In genomic region chr1:18581420-18581880, GRCh38 we compare ENCODE assay signal across 8 cellular contexts.
A peak's percentile ranks its signal among the peaks of the same experiment; 100 is the strongest.
DNase-seq lines count a peak whose midpoint lies in the region; ATAC-seq, FAIRE-seq and TF ChIP-seq lines count a peak whose summit lies in the region.

No MANE protein-coding gene starts in this region.

- TF ChIP-seq POLR2A in H54 (IDR thresholded peaks at IDR 0.05; ENCODE audit: low read depth, low read length) (no peak), erythroblast (IDR thresholded peaks at IDR 0.05; ENCODE audit: low read length) (no peak)

- DNase-seq in COLO829 (ENCODE audit: low spot score) (peak; percentile 26), H54 (ENCODE audit: insufficient read length, low spot score) (peak; percentile 60), erythroblast (lab: John Stamatoyannopoulos, UW) (peak; percentile 22 to 58), RCC 7860 (ENCODE audit: low spot score) (no peak)
- DNase-seq in stimulated activated CD4-positive, alpha-beta T cell treated with anti-CD3 and anti-CD28 coated beads, Interleukin-12 subunit alpha, Interleukin-12 subunit beta, amount 100 ng/mL, for 4 hours, result peak; percentile 22

- H3K4me3 ChIP-seq in WI38 (ENCODE audit: low read depth, low read length), result no peak overlapping the region

- peak; percentile 63 for TF ChIP-seq CTCF in WI38 (IDR thresholded peaks at IDR 0.05; ENCODE audit: low read depth, low read length)

- ATAC-seq in GM21723 (IDR thresholded peaks at IDR 0.05; ENCODE audit: unreplicated experiment) (no peak), GM19467 (IDR thresholded peaks at IDR 0.05; ENCODE audit: unreplicated experiment) (no peak)

- FAIRE-seq in H54 (lab: Jason Lieb, UNC) (no peak), RCC 7860 (lab: Jason Lieb, UNC) (no peak)
